Comparison of ENCODE assay signal across 8 cellular contexts in the genomic region with DNA sequence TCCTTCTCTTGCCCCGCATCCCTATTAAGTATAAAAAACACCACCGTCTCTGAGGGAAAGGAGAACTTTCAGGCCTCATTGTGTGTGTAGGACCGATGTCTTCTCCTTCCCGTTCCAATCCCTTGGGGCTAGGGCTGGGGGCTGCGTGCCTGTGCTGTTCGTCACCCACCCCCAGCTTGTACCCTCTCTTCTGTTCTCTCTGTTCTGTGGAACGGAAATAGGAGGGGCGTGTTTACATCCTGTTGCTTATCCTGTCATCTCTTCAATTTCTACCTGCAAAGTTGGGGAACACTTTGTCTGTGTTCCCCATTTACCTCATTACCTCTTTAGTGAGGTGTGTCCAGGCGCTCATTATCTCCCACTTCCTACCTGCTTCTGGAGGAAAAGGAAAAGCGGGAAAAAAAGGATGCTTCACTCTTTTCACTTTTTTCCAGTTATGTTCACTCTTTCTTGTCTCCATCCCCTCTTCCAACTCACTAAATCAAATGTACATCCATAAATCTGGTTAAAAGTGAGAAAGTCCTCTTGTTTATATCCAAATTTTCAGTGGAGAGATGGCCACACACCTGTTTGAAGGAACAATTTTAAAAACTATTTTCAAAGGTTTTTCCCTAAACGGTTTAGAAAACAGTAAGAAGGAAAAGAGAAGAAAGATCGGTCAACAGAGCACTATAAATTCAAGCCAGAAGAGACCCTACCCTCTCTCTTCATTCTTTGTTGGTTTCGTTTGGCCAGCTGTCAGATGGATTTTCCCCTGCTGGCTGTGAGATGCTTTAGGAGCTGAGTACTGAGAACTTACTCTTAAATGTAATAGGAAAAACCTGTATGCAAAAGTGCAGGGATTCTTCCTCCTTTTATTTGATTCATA. TPM values are rescaled to one million over a fixed set of nuclear protein-coding genes. Genes with fewer than 3 reads are reported as not detected.
DNase-seq lines count a peak whose midpoint lies in the region; ATAC-seq and TF ChIP-seq lines count a peak whose summit lies in the region.

No MANE protein-coding gene starts in this region.

- no peak overlapping the region for H2BK120ac ChIP-seq in trophoblast cell (ENCODE audit: insufficient read depth, low read length, poor library complexity)

- no peak overlapping the region for H4K12ac ChIP-seq in trophoblast cell (ENCODE audit: low read depth, low read length)

- peak overlapping the region; percentile 3 for H2BK5ac ChIP-seq in trophoblast cell (ENCODE audit: low read depth, low read length, poor library complexity)

- WGBS in trophoblast cell (ENCODE audit: extremely low coverage, insufficient coverage, insufficient read length): no CpG with 5 or more reads among the region's 13 CpGs

- peaks cover 28 to 34% of the 10 kb centered on the region in 2 donors for H3K36me3 Mint-ChIP-seq in activated T-cell treated with anti-CD3 and anti-CD28 coated beads, Interleukin-2, amount 50 U/mL, for 72 hours (ENCODE audit: insufficient read depth in 2 of 2)

- H3K9me3 Mint-ChIP-seq in activated T-cell treated with anti-CD3 and anti-CD28 coated beads, Interleukin-2, amount 50 U/mL, for 72 hours: no peaks in the 10 kb centered on the region

- peak overlapping the region; percentile 72 for H2BK12ac ChIP-seq in trophoblast cell (ENCODE audit: low read length)

- peak overlapping the region; percentile 99 for H3K27ac Mint-ChIP-seq in activated T-cell treated with anti-CD3 and anti-CD28 coated beads, Interleukin-2, amount 50 U/mL, for 72 hours

- no peak for TF ChIP-seq CTCF in foreskin fibroblast (IDR thresholded peaks at IDR 0.05; ENCODE audit: low read depth, low read length)

- H3K4me1 ChIP-seq in trophoblast cell (ENCODE audit: control insufficient read depth in 1 of 2, insufficient read depth in 2 of 2, low read length in 2 of 2): peaks cover 5 to 17% of the 10 kb centered on the region in 2 experiments

- H4K91ac ChIP-seq in trophoblast cell (ENCODE audit: low read depth, low read length): peak overlapping the region; percentile 41

- H3K4me3 ChIP-seq in foreskin fibroblast (ENCODE audit: low read depth in 1 of 2, low read length in 2 of 2) (peak overlapping the region; percentile 91), trophoblast cell (ENCODE audit: low read depth, low read length) (no peak overlapping the region)

- H3K4me3 Mint-ChIP-seq in activated T-cell treated with anti-CD3 and anti-CD28 coated beads, Interleukin-2, amount 50 U/mL, for 72 hours: peak overlapping the region; percentile 100

- H3K27me3 ChIP-seq in trophoblast cell (ENCODE audit: insufficient read depth, low read length): no peaks in the 10 kb centered on the region

- H3K27me3 Mint-ChIP-seq in activated T-cell treated with anti-CD3 and anti-CD28 coated beads, Interleukin-2, amount 50 U/mL, for 72 hours (ENCODE audit: low read depth): no peaks in the 10 kb centered on the region

- H3K36me3 ChIP-seq in trophoblast cell (ENCODE audit: control insufficient read depth in 1 of 2, insufficient read depth in 2 of 2, low read length in 2 of 2): peaks cover 6 to 8% of the 10 kb centered on the region in 2 experiments

- no peak overlapping the region for H3K4ac ChIP-seq in trophoblast cell (ENCODE audit: low read depth, low read length)

- H3K4me1 Mint-ChIP-seq in activated T-cell treated with anti-CD3 and anti-CD28 coated beads, Interleukin-2, amount 50 U/mL, for 72 hours (ENCODE audit: low read depth): peaks cover 81% of the 10 kb centered on the region

- H3K18ac ChIP-seq in trophoblast cell (ENCODE audit: low read length): no peak overlapping the region

- DNase-seq in EL (peak; percentile 44), NCI-H82 (lab: John Stamatoyannopoulos, UW) (peak; percentile 63), foreskin fibroblast (peak in 1 of 2 donors; percentile 46), trophoblast cell (no peak), OCI-M2 (lab: John Stamatoyannopoulos, UW; ENCODE audit: unreplicated experiment) (no peak), middle frontal gyrus (ENCODE audit: extremely low spot score, low spot score) (no peak)
- peak; percentile 60 to 62 for DNase-seq in activated T-cell treated with anti-CD3 and anti-CD28 coated beads, Interleukin-2, amount 50 U/mL, for 72 hours

- H3K79me2 ChIP-seq in trophoblast cell (ENCODE audit: control insufficient read depth, insufficient read depth, low read length, poor library complexity): no peaks in the 10 kb centered on the region

- H3K9ac ChIP-seq in trophoblast cell (ENCODE audit: low read length): no peak overlapping the region

- peak; percentile 36 for ATAC-seq in GM21825 (IDR thresholded peaks at IDR 0.05; ENCODE audit: unreplicated experiment)
- ATAC-seq in activated T-cell treated with anti-CD3 and anti-CD28 coated beads, Interleukin-2, amount 50 U/mL, for 72 hours (replicated peaks in 1 of 2): peak; percentile 64 to 70

- H3K14ac ChIP-seq in trophoblast cell (ENCODE audit: low read length): peak overlapping the region; percentile 10

- H3K23ac ChIP-seq in trophoblast cell (ENCODE audit: low read length): no peak overlapping the region

- H3K27ac ChIP-seq in trophoblast cell (ENCODE audit: low read depth, low read length): no peak overlapping the region

- no peak overlapping the region for H2AFZ ChIP-seq in trophoblast cell (ENCODE audit: insufficient read depth, low read length, poor library complexity)

- H3K79me1 ChIP-seq in trophoblast cell (ENCODE audit: low read length): peaks cover 6% of the 10 kb centered on the region

- peak overlapping the region; percentile 55 for H4K8ac ChIP-seq in trophoblast cell (ENCODE audit: low read depth, low read length)

- peak overlapping the region; percentile 83 for H3K4me2 ChIP-seq in trophoblast cell (ENCODE audit: low read length)

- no peak overlapping the region for H2AK5ac ChIP-seq in trophoblast cell (ENCODE audit: low read length)

- H3K9me3 ChIP-seq in trophoblast cell (ENCODE audit: insufficient read depth, low read depth, low read length): no peaks in the 10 kb centered on the region

RNA-seq across cellular contexts. Expression of a gene that starts 1.0 kb away (rescaled TPM):
- 100 to 1,000 TPM; 141 to 212 TPM for total RNA-seq in activated T-cell treated with anti-CD3 and anti-CD28 coated beads, Interleukin-2, amount 50 U/mL, for 72 hours
- 15.9 and 17.2 TPM in 2 replicates for polyA plus RNA-seq in trophoblast cell (2013)

RNA-seq across cellular contexts. Expression of a gene that starts 24.1 kb away (rescaled TPM):
- not detected for total RNA-seq in activated T-cell treated with anti-CD3 and anti-CD28 coated beads, Interleukin-2, amount 50 U/mL, for 72 hours
- polyA plus RNA-seq in trophoblast cell (2013): 0.01 and 0.03 TPM in 2 replicates

RNA-seq across cellular contexts. Expression of a gene that starts 32.9 kb away (rescaled TPM):
- 10 to 100 TPM; 32.5 to 36.1 TPM for total RNA-seq in activated T-cell treated with anti-CD3 and anti-CD28 coated beads, Interleukin-2, amount 50 U/mL, for 72 hours
- 5.4 and 7.0 TPM in 2 replicates for polyA plus RNA-seq in trophoblast cell (2013)

RNA-seq across cellular contexts. Expression of a gene that starts 33.0 kb away (rescaled TPM):
- 1 to 10 TPM; 2.6 to 3.6 TPM for total RNA-seq in activated T-cell treated with anti-CD3 and anti-CD28 coated beads, Interleukin-2, amount 50 U/mL, for 72 hours
- 0.08 and 0.11 TPM in 2 replicates for polyA plus RNA-seq in trophoblast cell (2013)

RNA-seq across cellular contexts. Expression of a gene that starts 39.6 kb away (rescaled TPM):
- total RNA-seq in activated T-cell treated with anti-CD3 and anti-CD28 coated beads, Interleukin-2, amount 50 U/mL, for 72 hours: 10 to 100 TPM; 36.9 to 39.5 TPM
- 2.1 and 2.2 TPM in 2 replicates for polyA plus RNA-seq in trophoblast cell (2013)

Comparison
In these comparisons a context has a peak if more than half of its experiments do, and no peak if none do; other contexts are left out.
1. DNase-seq: peak in EL (single experiment), NCI-H82 (single experiment) and activated T-cell treated with anti-CD3 and anti-CD28 coated beads, Interleukin-2, amount 50 U/mL, for 72 hours (2 of 2); none in trophoblast cell (0 of 2), OCI-M2 (single experiment) and middle frontal gyrus (single experiment).